ENCODE assay signal across 20 cellular contexts in the genomic region with DNA sequence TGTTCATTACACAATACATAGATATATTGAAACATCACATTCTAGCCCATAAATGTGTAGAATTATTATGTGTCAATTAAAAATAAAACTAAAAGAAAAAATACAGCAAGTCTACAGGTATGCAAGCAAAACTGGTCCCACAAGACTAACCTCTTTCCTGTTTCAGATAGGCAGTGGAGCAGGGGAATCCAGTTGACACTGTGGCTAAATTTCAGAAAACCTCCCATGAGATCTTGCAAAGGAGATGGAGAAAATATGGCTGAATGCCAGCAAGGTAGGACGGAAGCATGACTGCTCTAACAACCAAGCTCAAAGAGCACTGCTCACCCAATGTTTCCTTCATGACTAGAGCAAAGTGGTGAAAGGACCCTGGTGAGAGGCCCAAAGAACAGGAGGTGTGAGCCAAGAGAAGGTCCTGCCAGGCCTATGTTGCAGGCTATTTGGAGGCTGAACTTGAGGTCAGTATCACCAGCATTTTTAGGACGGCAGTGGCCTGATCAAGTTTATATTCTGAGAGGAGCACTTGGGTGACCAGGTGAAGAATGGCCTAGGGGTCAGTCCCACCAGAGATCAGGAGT. TPM values are rescaled to one million over a fixed set of nuclear protein-coding genes. Genes with fewer than 3 reads are reported as not detected.
DNase-seq lines count a peak whose midpoint lies in the region; ATAC-seq, FAIRE-seq and TF ChIP-seq lines count a peak whose summit lies in the region.
"Had no signal": no experiment of that assay in that cellular context is flagged by ENCODE, and none has a peak within 500 bp of the region (broad histone marks: within the 10 kb centered on the region; RNA-seq: fewer than 3 reads in every experiment).

No MANE protein-coding gene starts in this region.

- H3K9me3 ChIP-seq in HCT116 (ENCODE audit: control insufficient read depth in 1 of 2, insufficient read depth in 1 of 2, low read depth in 1 of 2, low read length in 2 of 2) (no peaks in the 10 kb centered on the region), heart left ventricle (peaks cover 0 to 3% (median 0%) of the 10 kb centered on the region in 12 donors), gastrocnemius medialis (no peaks in the 10 kb centered on the region)
- H3K9me3 ChIP-seq: lower lobe of right lung, sigmoid colon had no signal

- H3K4me2 ChIP-seq in HCT116 (ENCODE audit: low read length) = peak overlapping the region; percentile 78

- H3K27ac ChIP-seq in HCT116 (ENCODE audit: low read depth, low read length) = no peak overlapping the region
- peak overlapping the region; percentile 98 for H3K27ac ChIP-seq in angular gyrus (ENCODE audit: low read depth, low read length)
- peak overlapping the region in 11 of 12 donors; percentile 3 to 92 (median 78) for H3K27ac ChIP-seq in heart left ventricle
- H3K27ac ChIP-seq in gastrocnemius medialis = peak overlapping the region in 3 of 4 donors; percentile 11 to 35 (median 14)

- no peak for ATAC-seq in HCT116
- peak in 3 of 4 donors; percentile 11 to 32 (median 22) for ATAC-seq in heart left ventricle
- no peak for ATAC-seq in gastrocnemius medialis
- ATAC-seq in HG03432 (IDR thresholded peaks at IDR 0.05; ENCODE audit: unreplicated experiment) = no peak

- H3K9me2 ChIP-seq in HCT116 (ENCODE audit: insufficient read depth) = no peaks in the 10 kb centered on the region

- in situ Hi-C loops in gastrocnemius medialis (cut with MboI; ENCODE audit: low sequenced_read_pairs in 4 of 4) = no loop called here

- H3K4me3 ChIP-seq in HCT116 (replicated peaks in 1 of 2; ENCODE audit: low read depth in 1 of 2, low read length in 2 of 2) (no peak overlapping the region), heart left ventricle (no peak overlapping the region), gastrocnemius medialis (no peak overlapping the region)
- H3K4me3 ChIP-seq: lower lobe of right lung, sigmoid colon had no signal

- intact Hi-C loops in HCT116 (cut with micrococcal nuclease) = no loop called here
- intact Hi-C loops in heart left ventricle (cut with DNase I) = loop anchor here in 5 of 10 donors (2.0 to 10.0 kb wide), 4 partner anchors 25 to 161 kb away; no protein-coding TSS in a partner anchor
- intact Hi-C loops in gastrocnemius medialis (cut with DNase I; ENCODE audit: low total_unique reads) = no loop called here

- H3K4me1 ChIP-seq in HCT116 (ENCODE audit: control insufficient read depth in 1 of 2, insufficient read depth in 2 of 2, low read length in 2 of 2) = peaks cover 18 to 56% of the 10 kb centered on the region in 2 experiments
- peaks cover 10 to 61% (median 54%) of the 10 kb centered on the region in 12 donors for H3K4me1 ChIP-seq in heart left ventricle
- H3K4me1 ChIP-seq in gastrocnemius medialis = no peaks in the 10 kb centered on the region

- H3K9ac ChIP-seq in HCT116 (ENCODE audit: low read length) = no peak overlapping the region

- WGBS in heart left ventricle, 4 donors = 26 to 49% (median 43%) methylated on average over 2 of the region's 2 CpGs

- TF ChIP-seq POLR2A in HCT116 (IDR thresholded peaks at IDR 0.05; ENCODE audit: borderline replicate concordance, extremely low read depth, insufficient read depth, insufficient read length) (no peak), heart left ventricle (IDR thresholded peaks at IDR 0.05) (no peak), gastrocnemius medialis (IDR thresholded peaks at IDR 0.05) (no peak)

- no peaks in the 10 kb centered on the region for H3K79me2 ChIP-seq in HCT116 (ENCODE audit: insufficient read depth, low read length)

- TF ChIP-seq CTCF in HCT116 (IDR thresholded peaks at IDR 0.05 in 2 of 3, conservative IDR thresholded peaks at IDR 0.05 in 1 of 3; ENCODE audit: borderline replicate concordance in 1 of 3, insufficient read depth in 1 of 3, low read depth in 2 of 3, low read length in 2 of 3) (no peak), heart left ventricle (IDR thresholded peaks at IDR 0.05) (no peak), gastrocnemius medialis (IDR thresholded peaks at IDR 0.05 in 4 of 5, conservative IDR thresholded peaks at IDR 0.05 in 1 of 5) (no peak), D721Med (IDR thresholded peaks at IDR 0.05; ENCODE audit: insufficient read depth, missing control alignments) (no peak)

- CTCF ChIA-PET in HCT116 (lab: Charles Lee) = interaction anchor here (1.2 kb wide), 1 partner anchor 333 kb away, joined by 3 read pairs; no protein-coding TSS in a partner anchor

- no peak for DNase-seq in HCT116 (ENCODE audit: low read depth, low spot score)
- peak in 1 of 5 donors; percentile 57 for DNase-seq in heart left ventricle
- no peak for DNase-seq in gastrocnemius medialis
- DNase-seq in SIG-M5 treated with dmso at 0.1 percent for 504 hours (lab: John Stamatoyannopoulos, UW; ENCODE audit: unreplicated experiment) = no peak
- DNase-seq in D721Med (ENCODE audit: insufficient read length, low spot score) = no peak
- DNase-seq in occipital lobe (lab: John Stamatoyannopoulos, UW) = no peak
- DNase-seq: ACHN; activated CD4-positive, alpha-beta T cell treated with anti-CD3 and anti-CD28 coated beads for 1 hour; foreskin melanocyte; H9; lower lobe of right lung; NCI-H1694; NCI-H2227 treated with DMSO at 0.1 percent for 48 hours; sigmoid colon; stimulated activated naive CD4-positive, alpha-beta T cell treated with Interleukin-2 at 50 U/mL for 16 hours had no signal

- RAD21 ChIA-PET in HCT116 (lab: Charles Lee; ENCODE audit: low non-redundant PET in 1 of 2, low total read pairs in 2 of 2, uncharacterized antibody in 2 of 2, unreplicated experiment in 2 of 2) = no interaction called here

- no TSS peak for BruUV-seq in HCT116 (replicated peaks; lab: Mats Ljungman, UMichigan)

- POLR2A ChIA-PET in HCT116 (lab: Charles Lee) = no interaction called here

- H3K27me3 ChIP-seq in HCT116 (ENCODE audit: insufficient read depth, low read length) (no peaks in the 10 kb centered on the region), heart left ventricle (no peaks in the 10 kb centered on the region), gastrocnemius medialis (no peaks in the 10 kb centered on the region)
- H3K27me3 ChIP-seq: sigmoid colon had no signal

- TF ChIP-seq RAD21 in HCT116 (IDR thresholded peaks at IDR 0.05; ENCODE audit: low read depth) = no peak

- H4K20me1 ChIP-seq in HCT116 (ENCODE audit: insufficient read depth) = no peaks in the 10 kb centered on the region

- H2AFZ ChIP-seq in HCT116 (ENCODE audit: low read depth, low read length, poor library complexity, severe bottlenecking) = no peak overlapping the region

- no peaks in the 10 kb centered on the region for H3K36me3 ChIP-seq in HCT116 (ENCODE audit: control insufficient read depth in 1 of 2, insufficient read depth in 2 of 2, low read length in 2 of 2)
- no peaks in the 10 kb centered on the region for H3K36me3 ChIP-seq in heart left ventricle
- H3K36me3 ChIP-seq in gastrocnemius medialis = no peaks in the 10 kb centered on the region
- H3K36me3 ChIP-seq: lower lobe of right lung, sigmoid colon had no signal

- FAIRE-seq in D721Med (lab: Jason Lieb, UNC) = no peak
- FAIRE-seq: colon, GM12891 had no signal

TF ChIP-seq in HCT116, 20 proteins besides CTCF, POLR2A, EP300 and RAD21:
- TF ChIP-seq SIN3A (IDR thresholded peaks at IDR 0.05; ENCODE audit: low read depth) (no peak), SRF (IDR thresholded peaks at IDR 0.05; ENCODE audit: low read depth) (0 out of 2 replicates have a peak, but pooled peaks have one; percentile 16)
TF ChIP-seq in HCT116: peak in this region for 1.

RNA-seq across cellular contexts. Expression of a gene that starts 1.1 kb away (rescaled TPM):
- total RNA-seq in HCT116 (2021; ENCODE audit: unreplicated experiment) (12.8 TPM), heart left ventricle (10 to 100 TPM in 2 of 9 donors, 1 to 10 TPM in 7; 2.4 to 12.7 (median 5.9) TPM), gastrocnemius medialis (under 1 TPM in 3 of 4 donors, not detected in 1; 0.10 to 0.41 (median 0.20) TPM), occipital lobe (1.6 TPM)
- 5.3 and 5.7 TPM in 2 replicates for polyA plus RNA-seq in HCT116 (2012)
- polyA plus RNA-seq in heart left ventricle = 1 to 10 TPM; 1.6 to 2.6 TPM
- total RNA-seq: activated CD8-positive, alpha-beta memory T cell treated with anti-CD3 and anti-CD28 coated beads for 36 hours; H9 had no signal

Comparison
In these comparisons a context has a peak if more than half of its experiments do, and no peak if none do; other contexts are left out.
1. ATAC-seq: peak in heart left ventricle (3 of 4); none in HCT116 (single experiment), gastrocnemius medialis (0 of 2) and HG03432 (single experiment).